Comparison of ENCODE assay signal across 7 cellular contexts in genomic region chr11:63023851-63024648, GRCh38. TPM values are rescaled to one million over a fixed set of nuclear protein-coding genes. Genes with fewer than 3 reads are reported as not detected.
DNase-seq lines count a peak whose midpoint lies in the region; TF ChIP-seq lines count a peak whose summit lies in the region.

No MANE protein-coding gene starts in this region.

- no peak overlapping the region for H3K4me3 ChIP-seq in MG63
- peak overlapping the region in 1 of 2 experiments; percentile 49; a peak in 1 of 4 replicates for H3K4me3 ChIP-seq in SK-N-SH (ENCODE audit: low read depth in 2 of 2, low read length in 1 of 2)
- no peak overlapping the region for H3K4me3 ChIP-seq in trophoblast cell (ENCODE audit: low read depth, low read length)
- no peak overlapping the region for H3K4me3 ChIP-seq in transverse colon

- H3K27me3 ChIP-seq in MG63: peaks cover 2% of the 10 kb centered on the region
- H3K27me3 ChIP-seq in SK-N-SH (ENCODE audit: insufficient read depth): no peaks in the 10 kb centered on the region
- no peaks in the 10 kb centered on the region for H3K27me3 ChIP-seq in trophoblast cell (ENCODE audit: insufficient read depth, low read length)
- no peaks in the 10 kb centered on the region for H3K27me3 ChIP-seq in transverse colon

- H3K14ac ChIP-seq in trophoblast cell (ENCODE audit: low read length): no peak overlapping the region

- H2BK5ac ChIP-seq in trophoblast cell (ENCODE audit: low read depth, low read length, poor library complexity): no peak overlapping the region

- no peak overlapping the region for H2BK12ac ChIP-seq in trophoblast cell (ENCODE audit: low read length)

- no peaks in the 10 kb centered on the region for H4K20me1 ChIP-seq in SK-N-SH (ENCODE audit: insufficient read depth)

- no peak overlapping the region for H4K91ac ChIP-seq in trophoblast cell (ENCODE audit: low read depth, low read length)

- H4K8ac ChIP-seq in trophoblast cell (ENCODE audit: low read depth, low read length): no peak overlapping the region

- H3F3A ChIP-seq in SK-N-SH (replicated peaks; ENCODE audit: insufficient read depth): peaks cover 3% of the 10 kb centered on the region

- no peak for TF ChIP-seq EP300 in SK-N-SH (IDR thresholded peaks at IDR 0.05; ENCODE audit: borderline replicate concordance in 1 of 2, low read depth in 1 of 2, low read length in 1 of 2)
- no peak for TF ChIP-seq EP300 in transverse colon (IDR thresholded peaks at IDR 0.05; ENCODE audit: low read depth)

- 0 out of 2 replicates have a peak overlapping the region, but pooled peaks have one; percentile 12 for H3K4me2 ChIP-seq in SK-N-SH
- H3K4me2 ChIP-seq in trophoblast cell (ENCODE audit: low read length): no peak overlapping the region

- no peak overlapping the region for H3K4ac ChIP-seq in trophoblast cell (ENCODE audit: low read depth, low read length)

- intact Hi-C loops in transverse colon (cut with DNase I; ENCODE audit: low total_unique reads): loop anchor here (1.0 kb wide), 1 partner anchor 118 kb away; no protein-coding TSS in a partner anchor

- no peak overlapping the region for H4K12ac ChIP-seq in trophoblast cell (ENCODE audit: low read depth, low read length)

- H2AK5ac ChIP-seq in trophoblast cell (ENCODE audit: low read length): no peak overlapping the region

- H3K4me1 ChIP-seq in SK-N-SH (ENCODE audit: control insufficient read depth in 1 of 2, insufficient read depth in 2 of 2, low read depth in 1 of 2, low read length in 1 of 2) (peaks cover 0 to 9% of the 10 kb centered on the region in 2 experiments; a peak in 1 of 4 replicates), trophoblast cell (ENCODE audit: control insufficient read depth in 1 of 2, insufficient read depth in 2 of 2, low read length in 2 of 2) (peaks cover 0 to 4% of the 10 kb centered on the region in 2 experiments), transverse colon (peaks cover 0 to 5% (median 4%) of the 10 kb centered on the region in 4 donors)

- H3K36me3 Mint-ChIP-seq in activated naive CD4-positive, alpha-beta T cell treated with anti-CD3 and anti-CD28 coated beads, Interleukin-2, amount 10 ng/mL, durations not matched to agents 7 days and 5 days: no peaks in the 10 kb centered on the region

- TF ChIP-seq POLR2A in transverse colon (IDR thresholded peaks at IDR 0.05): no peak

- no peak overlapping the region for H3K27ac ChIP-seq in SK-N-SH (ENCODE audit: low read depth in 2 of 2, low read length in 1 of 2)
- H3K27ac ChIP-seq in trophoblast cell (ENCODE audit: low read depth, low read length): no peak overlapping the region
- H3K27ac ChIP-seq in transverse colon: no peak overlapping the region

- H3K18ac ChIP-seq in trophoblast cell (ENCODE audit: low read length): no peak overlapping the region

- H3K79me1 ChIP-seq in trophoblast cell (ENCODE audit: low read length): no peaks in the 10 kb centered on the region

- TF ChIP-seq RAD21 in SK-N-SH (IDR thresholded peaks at IDR 0.05; ENCODE audit: low read length): peak; percentile 98

- H3K9ac ChIP-seq in SK-N-SH (no peak overlapping the region), trophoblast cell (ENCODE audit: low read length) (no peak overlapping the region)

- no peaks in the 10 kb centered on the region for H3K9me3 ChIP-seq in MG63
- H3K9me3 ChIP-seq in SK-N-SH: no peaks in the 10 kb centered on the region
- H3K9me3 ChIP-seq in trophoblast cell (ENCODE audit: insufficient read depth, low read depth, low read length): peaks cover 6% of the 10 kb centered on the region
- H3K9me3 ChIP-seq in transverse colon: no peaks in the 10 kb centered on the region

- no peak overlapping the region for H2BK120ac ChIP-seq in trophoblast cell (ENCODE audit: insufficient read depth, low read length, poor library complexity)

- H3K36me3 ChIP-seq in MG63 (no peaks in the 10 kb centered on the region), SK-N-SH (replicated peaks in 1 of 2; ENCODE audit: control insufficient read depth in 1 of 2, insufficient read depth in 2 of 2, low read length in 1 of 2) (no peaks in the 10 kb centered on the region), trophoblast cell (ENCODE audit: control insufficient read depth in 1 of 2, insufficient read depth in 2 of 2, low read length in 2 of 2) (no peaks in the 10 kb centered on the region), transverse colon (no peaks in the 10 kb centered on the region)

- no peaks in the 10 kb centered on the region for H3K4me1 Mint-ChIP-seq in activated naive CD4-positive, alpha-beta T cell treated with anti-CD3 and anti-CD28 coated beads, Interleukin-2, amount 10 ng/mL, durations not matched to agents 7 days and 5 days

- no peaks in the 10 kb centered on the region for H3K9me3 Mint-ChIP-seq in activated naive CD4-positive, alpha-beta T cell treated with anti-CD3 and anti-CD28 coated beads, Interleukin-2, amount 10 ng/mL, durations not matched to agents 7 days and 5 days

- no peak overlapping the region for H3K23ac ChIP-seq in trophoblast cell (ENCODE audit: low read length)

- H2AFZ ChIP-seq in SK-N-SH (ENCODE audit: low read depth) (no peak overlapping the region), trophoblast cell (ENCODE audit: insufficient read depth, low read length, poor library complexity) (no peak overlapping the region)

- peak; percentile 97 for TF ChIP-seq CTCF in GM12874 (IDR thresholded peaks at IDR 0.05; ENCODE audit: insufficient read depth, low read depth, low read length)
- TF ChIP-seq CTCF in SK-N-SH (IDR thresholded peaks at IDR 0.05): peak; percentile 99
- TF ChIP-seq CTCF in transverse colon (IDR thresholded peaks at IDR 0.05): peak; percentile 98 to 100 (median 99)

- H3K79me2 ChIP-seq in SK-N-SH (ENCODE audit: insufficient read depth) (no peaks in the 10 kb centered on the region), trophoblast cell (ENCODE audit: control insufficient read depth, insufficient read depth, low read length, poor library complexity) (no peaks in the 10 kb centered on the region)

- in situ Hi-C loops in transverse colon (cut with MboI; ENCODE audit: low pct_ligation_motif_present in 1 of 4, low pct_unique_long_range_greater_than_20kb in 1 of 4, low sequenced_read_pairs in 3 of 4): loop anchor here in 3 of 4 donors (5.0 kb wide), 1 partner anchor 117 kb away; no protein-coding TSS in a partner anchor

- POLR2A ChIA-PET in SK-N-SH (lab: Yijun Ruan, JAX): no interaction called here

- 15% methylated on average over 17 of the region's 19 CpGs for WGBS in SK-N-SH (ENCODE audit: low lambda C conversion rate)
- no CpG with 5 or more reads among the region's 19 CpGs for whole genome bisulfite sequencing in trophoblast cell (ENCODE audit: extremely low coverage, insufficient coverage, insufficient read length)
- 11 to 12% methylated on average over 6 to 19 of the region's 19 CpGs for WGBS in transverse colon (ENCODE audit: low coverage in 1 of 2), 2 donors

- DNase-seq in MG63 (peak; percentile 70), SK-N-SH (peak; percentile 82), glomerular visceral epithelial cell (ENCODE audit: extremely low spot score) (peak; percentile 69), trophoblast cell (peak; percentile 76 to 90), transverse colon (peak; percentile 88)
- peak; percentile 88 for DNase-seq in activated naive CD4-positive, alpha-beta T cell treated with anti-CD3 and anti-CD28 coated beads, Interleukin-2, amount 10 ng/mL, durations not matched to agents 7 days and 5 days

- no peaks in the 10 kb centered on the region for H3K9me2 ChIP-seq in SK-N-SH

- peaks cover 27% of the 10 kb centered on the region for H3K27me3 Mint-ChIP-seq in activated naive CD4-positive, alpha-beta T cell treated with anti-CD3 and anti-CD28 coated beads, Interleukin-2, amount 10 ng/mL, durations not matched to agents 7 days and 5 days

- peak overlapping the region; percentile 0 for H3K27ac Mint-ChIP-seq in activated naive CD4-positive, alpha-beta T cell treated with anti-CD3 and anti-CD28 coated beads, Interleukin-2, amount 10 ng/mL, durations not matched to agents 7 days and 5 days

- CTCF ChIA-PET in SK-N-SH (lab: Yijun Ruan, JAX): interaction anchor here (0.6 to 8.5 kb wide), 34 partner anchors 10 to 455 kb away, joined by 3 to 751 read pairs (median 6); partner anchors contain the start of genes CHRM1 and SLC22A8
- CTCF ChIA-PET in activated naive CD4-positive, alpha-beta T cell treated with anti-CD3 and anti-CD28 coated beads, Interleukin-2, amount 10 ng/mL, durations not matched to agents 7 days and 5 days (lab: Charles Lee): interaction anchor here (0.7 to 8.5 kb wide), 15 partner anchors 9 to 513 kb away, joined by 3 to 231 read pairs (median 5); partner anchors contain the start of gene SLC22A8

- H3K4me3 Mint-ChIP-seq in activated naive CD4-positive, alpha-beta T cell treated with anti-CD3 and anti-CD28 coated beads, Interleukin-2, amount 10 ng/mL, durations not matched to agents 7 days and 5 days: no peak overlapping the region

TF ChIP-seq in SK-N-SH, 30 proteins besides CTCF, POLR2A, EP300 and RAD21 (continues in another document):
- TF ChIP-seq RCOR1 (IDR thresholded peaks at IDR 0.05; ENCODE audit: low read length) (0 out of 2 replicates have a peak, but pooled peaks have one; percentile 35), SMC3 (IDR thresholded peaks at IDR 0.05; ENCODE audit: low read depth, low read length) (peak; percentile 100), MXI1 (IDR thresholded peaks at IDR 0.05; ENCODE audit: low read depth, low read length) (peak; percentile 38; the same call in 1 of the 2 replicates)

RNA-seq across cellular contexts. Expression of gene SLC22A8, which starts 8.4 kb away (rescaled TPM):
- total RNA-seq in MG63 (2014; rRNA removed; shearing (Covaris generic); ENCODE audit: low replicate concordance): not detected in 2 replicates
- not detected in 2 replicates for polyA plus RNA-seq in SK-N-SH (2012; rRNA removed)
- polyA plus RNA-seq in SK-N-SH (2012; cell fraction: cytosol; rRNA removed): not detected in 2 replicates
- not detected in 2 replicates for polyA plus RNA-seq in SK-N-SH (2012; cell fraction: nucleus; rRNA removed)
- not detected in 2 replicates for polyA plus RNA-seq in trophoblast cell (2013)
- not detected for total RNA-seq in transverse colon

RNA-seq across cellular contexts. Expression of gene SLC22A6, which starts 39.3 kb away (rescaled TPM):
- not detected in 2 replicates for total RNA-seq in MG63 (2014; rRNA removed; shearing (Covaris generic); ENCODE audit: low replicate concordance)
- not detected in 2 replicates for polyA plus RNA-seq in SK-N-SH (2012; rRNA removed)
- polyA plus RNA-seq in SK-N-SH (2012; cell fraction: cytosol; rRNA removed): not detected in 2 replicates
- polyA plus RNA-seq in SK-N-SH (2012; cell fraction: nucleus; rRNA removed): not detected in 2 replicates
- not detected in 2 replicates for polyA plus RNA-seq in trophoblast cell (2013)
- total RNA-seq in transverse colon: not detected
